8 cellular contexts compared by ENCODE assay signal in genomic region chr2:224523626-224524577, GRCh38.
DNase-seq lines count a peak whose midpoint lies in the region; ATAC-seq, FAIRE-seq and TF ChIP-seq lines count a peak whose summit lies in the region.

No MANE protein-coding gene starts in this region.

- no peak for TF ChIP-seq RAD21 in A549 (conservative IDR thresholded peaks at IDR 0.05 in 1 of 2, IDR thresholded peaks at IDR 0.05 in 1 of 2)

- H3K4me1 ChIP-seq in A549 (peaks cover 63% of the 10 kb centered on the region), foreskin keratinocyte (peaks cover 25% of the 10 kb centered on the region)

- peak; percentile 48 to 55; a peak in 3 of 6 replicates for ATAC-seq in A549
- peak; percentile 21 for ATAC-seq in GM19324 (IDR thresholded peaks at IDR 0.05; ENCODE audit: low FRiP score, unreplicated experiment)
- ATAC-seq in effector memory CD8-positive, alpha-beta T cell (replicated peaks) = peak; percentile 71
- no peak for ATAC-seq in left lobe of liver
- no peak for ATAC-seq in foreskin keratinocyte
- ATAC-seq in HG02970 (IDR thresholded peaks at IDR 0.05; ENCODE audit: low FRiP score, unreplicated experiment) = no peak

- TF ChIP-seq CTCF in A549 (IDR thresholded peaks at IDR 0.05) (no peak), foreskin keratinocyte (conservative IDR thresholded peaks at IDR 0.05) (no peak)

- no peaks in the 10 kb centered on the region for H3K27me3 ChIP-seq in foreskin keratinocyte

- H3K9me3 ChIP-seq in A549 = no peaks in the 10 kb centered on the region

- CTCF ChIA-PET in A549 (lab: Yijun Ruan, JAX) = interaction anchor here (0.8 kb wide), 1 partner anchor 11 kb away, joined by 3 read pairs; no protein-coding TSS in a partner anchor

- peaks cover 20% of the 10 kb centered on the region for H3K36me3 Mint-ChIP-seq in effector memory CD8-positive, alpha-beta T cell (ENCODE audit: insufficient read depth)

- H3K27ac ChIP-seq in A549 (0 out of 6 replicates have a peak overlapping the region, but pooled peaks of 1 of the 2 experiments have one; percentile 14), foreskin keratinocyte (no peak overlapping the region)

- H3K27ac Mint-ChIP-seq in effector memory CD8-positive, alpha-beta T cell = peak overlapping the region; percentile 39 to 57

- no peak for FAIRE-seq in A549 (lab: Jason Lieb, UNC)

- no peak for TF ChIP-seq EP300 in A549 (IDR thresholded peaks at IDR 0.05)

- peaks cover 50 to 68% of the 10 kb centered on the region in 2 donors for H3K4me1 Mint-ChIP-seq in effector memory CD8-positive, alpha-beta T cell (ENCODE audit: low read depth in 2 of 2)

- in situ Hi-C loops in KBM-7 (cut with MboI; ENCODE audit: low pct_unique_long_range_greater_than_20kb, low sequenced_read_pairs) = no loop called here

- 75% methylated on average over 6 of the region's 6 CpGs for WGBS in A549 (ENCODE audit: missing lambda C conversion rate)

- no peak for TF ChIP-seq POLR2A in A549 (IDR thresholded peaks at IDR 0.05; ENCODE audit: low read length)

- POLR2A ChIA-PET in A549 (lab: Yijun Ruan, JAX) = no interaction called here

- peak overlapping the region; percentile 30 for H3K4me2 ChIP-seq in A549

- no peaks in the 10 kb centered on the region for H3K9me3 Mint-ChIP-seq in effector memory CD8-positive, alpha-beta T cell

- no peak overlapping the region for H3K4me3 ChIP-seq in A549

- H3K27me3 Mint-ChIP-seq in effector memory CD8-positive, alpha-beta T cell = no peaks in the 10 kb centered on the region

- DNase-seq in A549 (ENCODE audit: low read depth in 1 of 2, low spot score in 1 of 2) (no peak), KBM-7 (peak; percentile 29), medulla oblongata (ENCODE audit: extremely low spot score) (no peak), left lobe of liver (ENCODE audit: low spot score) (no peak), foreskin keratinocyte (no peak)
- DNase-seq in effector memory CD8-positive, alpha-beta T cell = no peak

- peak overlapping the region; percentile 24 to 51 for H3K4me3 Mint-ChIP-seq in effector memory CD8-positive, alpha-beta T cell

TF ChIP-seq in A549, 52 proteins besides CTCF, POLR2A, EP300 and RAD21:
- TF ChIP-seq ZNF302 (CRISPR knock-in tag; IDR thresholded peaks at IDR 0.05) (no peak), SREBF2 (IDR thresholded peaks at IDR 0.05) (no peak), FOSB (CRISPR knock-in tag; IDR thresholded peaks at IDR 0.05) (no peak), NFE2L2 (conservative IDR thresholded peaks at IDR 0.05; ENCODE audit: low read length) (no peak), NR3C1 (IDR thresholded peaks at IDR 0.05) (no peak), PHF8 (IDR thresholded peaks at IDR 0.05; ENCODE audit: borderline replicate concordance, low read depth) (no peak), JUNB (IDR thresholded peaks at IDR 0.05) (no peak), MAX (IDR thresholded peaks at IDR 0.05) (no peak), POLR2AphosphoS2 (conservative IDR thresholded peaks at IDR 0.05; ENCODE audit: low read length) (no peak), HEYL (CRISPR knock-in tag; IDR thresholded peaks at IDR 0.05) (no peak)
- TF ChIP-seq, protein P1, sequence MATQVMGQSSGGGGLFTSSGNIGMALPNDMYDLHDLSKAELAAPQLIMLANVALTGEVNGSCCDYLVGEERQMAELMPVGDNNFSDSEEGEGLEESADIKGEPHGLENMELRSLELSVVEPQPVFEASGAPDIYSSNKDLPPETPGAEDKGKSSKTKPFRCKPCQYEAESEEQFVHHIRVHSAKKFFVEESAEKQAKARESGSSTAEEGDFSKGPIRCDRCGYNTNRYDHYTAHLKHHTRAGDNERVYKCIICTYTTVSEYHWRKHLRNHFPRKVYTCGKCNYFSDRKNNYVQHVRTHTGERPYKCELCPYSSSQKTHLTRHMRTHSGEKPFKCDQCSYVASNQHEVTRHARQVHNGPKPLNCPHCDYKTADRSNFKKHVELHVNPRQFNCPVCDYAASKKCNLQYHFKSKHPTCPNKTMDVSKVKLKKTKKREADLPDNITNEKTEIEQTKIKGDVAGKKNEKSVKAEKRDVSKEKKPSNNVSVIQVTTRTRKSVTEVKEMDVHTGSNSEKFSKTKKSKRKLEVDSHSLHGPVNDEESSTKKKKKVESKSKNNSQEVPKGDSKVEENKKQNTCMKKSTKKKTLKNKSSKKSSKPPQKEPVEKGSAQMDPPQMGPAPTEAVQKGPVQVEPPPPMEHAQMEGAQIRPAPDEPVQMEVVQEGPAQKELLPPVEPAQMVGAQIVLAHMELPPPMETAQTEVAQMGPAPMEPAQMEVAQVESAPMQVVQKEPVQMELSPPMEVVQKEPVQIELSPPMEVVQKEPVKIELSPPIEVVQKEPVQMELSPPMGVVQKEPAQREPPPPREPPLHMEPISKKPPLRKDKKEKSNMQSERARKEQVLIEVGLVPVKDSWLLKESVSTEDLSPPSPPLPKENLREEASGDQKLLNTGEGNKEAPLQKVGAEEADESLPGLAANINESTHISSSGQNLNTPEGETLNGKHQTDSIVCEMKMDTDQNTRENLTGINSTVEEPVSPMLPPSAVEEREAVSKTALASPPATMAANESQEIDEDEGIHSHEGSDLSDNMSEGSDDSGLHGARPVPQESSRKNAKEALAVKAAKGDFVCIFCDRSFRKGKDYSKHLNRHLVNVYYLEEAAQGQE (IDR thresholded peaks at IDR 0.05) = no peak
- TF ChIP-seq, protein P2, sequence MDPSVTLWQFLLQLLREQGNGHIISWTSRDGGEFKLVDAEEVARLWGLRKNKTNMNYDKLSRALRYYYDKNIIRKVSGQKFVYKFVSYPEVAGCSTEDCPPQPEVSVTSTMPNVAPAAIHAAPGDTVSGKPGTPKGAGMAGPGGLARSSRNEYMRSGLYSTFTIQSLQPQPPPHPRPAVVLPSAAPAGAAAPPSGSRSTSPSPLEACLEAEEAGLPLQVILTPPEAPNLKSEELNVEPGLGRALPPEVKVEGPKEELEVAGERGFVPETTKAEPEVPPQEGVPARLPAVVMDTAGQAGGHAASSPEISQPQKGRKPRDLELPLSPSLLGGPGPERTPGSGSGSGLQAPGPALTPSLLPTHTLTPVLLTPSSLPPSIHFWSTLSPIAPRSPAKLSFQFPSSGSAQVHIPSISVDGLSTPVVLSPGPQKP (IDR thresholded peaks at IDR 0.05; ENCODE audit: low read depth, low read length) = no peak
TF ChIP-seq in A549: peak in this region for 0.

Comparison
In these comparisons a context has a peak if more than half of its experiments do, and no peak if none do; other contexts are left out.
1. ATAC-seq: peak in A549 (2 of 2), GM19324 (single experiment) and effector memory CD8-positive, alpha-beta T cell (single experiment); none in left lobe of liver (single experiment), foreskin keratinocyte (single experiment) and HG02970 (single experiment).